Comparison of ENCODE assay signal across 24 cellular contexts in genomic region chr2:224569654-224570053, GRCh38. TPM values are rescaled to one million over a fixed set of nuclear protein-coding genes. Genes with fewer than 3 reads are reported as not detected.
DNase-seq lines count a peak whose midpoint lies in the region; ATAC-seq, FAIRE-seq and TF ChIP-seq lines count a peak whose summit lies in the region.
"Had no signal": no experiment of that assay in that cellular context is flagged by ENCODE, and none has a peak within 500 bp of the region (broad histone marks: within the 10 kb centered on the region; RNA-seq: fewer than 3 reads in every experiment).

No MANE protein-coding gene starts in this region.

- no peak overlapping the region for H2BK5ac ChIP-seq in IMR-90 (ENCODE audit: low read depth, low read length, poor library complexity, severe bottlenecking)

- TF ChIP-seq RAD21 in A549 (conservative IDR thresholded peaks at IDR 0.05 in 1 of 2, IDR thresholded peaks at IDR 0.05 in 1 of 2) (no peak), IMR-90 (IDR thresholded peaks at IDR 0.05; ENCODE audit: low read length) (no peak)

- H3K9me3 ChIP-seq in A549 (peaks cover 17% of the 10 kb centered on the region), IMR-90 (ENCODE audit: control insufficient read depth, insufficient read depth, low read length) (peaks cover 2% of the 10 kb centered on the region; the same call in 1 of the 2 replicates), neural progenitor cell (ENCODE audit: low read depth) (no peaks in the 10 kb centered on the region)
- H3K9me3 ChIP-seq: right lobe of liver, transverse colon had no signal

- H4K20me1 ChIP-seq in IMR-90 (ENCODE audit: insufficient read depth, low read length) (peaks cover 93% of the 10 kb centered on the region), neural progenitor cell (ENCODE audit: low read depth) (peaks cover 85% of the 10 kb centered on the region)

- H3K9ac ChIP-seq in IMR-90 (ENCODE audit: low read depth, low read length) (no peak overlapping the region), neural progenitor cell (no peak overlapping the region)

- H2AFZ ChIP-seq in IMR-90 (replicated peaks; ENCODE audit: low read length, poor library complexity) (no peak overlapping the region), neural progenitor cell (replicated peaks) (no peak overlapping the region)

- H3K18ac ChIP-seq in IMR-90 (ENCODE audit: low read depth, low read length), result no peak overlapping the region

- H3K27me3 Mint-ChIP-seq in neural progenitor cell (ENCODE audit: insufficient read depth, low read depth), result no peaks in the 10 kb centered on the region
- H3K27me3 Mint-ChIP-seq: activated CD4-positive, alpha-beta T cell treated with anti-CD3 and anti-CD28 coated beads for 36 hours; B cell; naive thymus-derived CD4-positive, alpha-beta T cell; T-helper 17 cell had no signal

- H3K27ac Mint-ChIP-seq in neural progenitor cell, result no peak overlapping the region
- H3K27ac Mint-ChIP-seq: T-helper 17 cell had no signal

- TF ChIP-seq POLR2A in A549 (IDR thresholded peaks at IDR 0.05; ENCODE audit: low read length) (no peak), IMR-90 (IDR thresholded peaks at IDR 0.05; ENCODE audit: low read depth, low read length) (no peak)

- H3K79me1 ChIP-seq in IMR-90 (ENCODE audit: low read depth in 1 of 2, low read length in 2 of 2), result peaks cover 12 to 63% of the 10 kb centered on the region in 2 experiments; a peak in 3 of 4 replicates

- peaks cover 71% of the 10 kb centered on the region for H3K36me3 Mint-ChIP-seq in neural progenitor cell

- H3K9me3 Mint-ChIP-seq in neural progenitor cell, result peaks cover 65% of the 10 kb centered on the region

- no peak overlapping the region for H3K4me3 ChIP-seq in A549
- no peak overlapping the region for H3K4me3 ChIP-seq in IMR-90 (ENCODE audit: insufficient read depth, low read depth, low read length)
- H3K4me3 ChIP-seq in neural progenitor cell, result no peak overlapping the region
- H3K4me3 ChIP-seq: right lobe of liver, transverse colon had no signal

- TF ChIP-seq EP300 in A549 (IDR thresholded peaks at IDR 0.05), result no peak

- H2BK15ac ChIP-seq in IMR-90 (ENCODE audit: low read depth, low read length), result no peak overlapping the region

- H2AK5ac ChIP-seq in IMR-90 (ENCODE audit: low read depth, low read length), result no peak overlapping the region

- CTCF ChIA-PET in A549 (lab: Yijun Ruan, JAX), result interaction anchor here (0.9 to 1.2 kb wide), 2 partner anchors 10 to 20 kb away, joined by 3 to 4 read pairs; no protein-coding TSS in a partner anchor
- CTCF ChIA-PET in IMR-90 (lab: Yijun Ruan, JAX), result interaction anchor here (0.9 to 1.3 kb wide), 2 partner anchors 8 to 49 kb away, joined by 3 to 5 read pairs; no protein-coding TSS in a partner anchor

- no peak overlapping the region for H3K23ac ChIP-seq in IMR-90 (ENCODE audit: low read depth, low read length)

- peak overlapping the region; percentile 58 for H3K4me2 ChIP-seq in A549
- no peak overlapping the region for H3K4me2 ChIP-seq in IMR-90 (ENCODE audit: low read depth, low read length)
- peak overlapping the region; percentile 16 for H3K4me2 ChIP-seq in neural progenitor cell

- POLR2A ChIA-PET in A549 (lab: Yijun Ruan, JAX) (interaction anchor here (3.2 kb wide), 1 partner anchor 16 kb away, joined by 12 read pairs; the partner anchor contains the start of gene CUL3), IMR-90 (lab: Charles Lee; ENCODE audit: unreplicated experiment) (no interaction called here)

- no peaks in the 10 kb centered on the region for H3F3A ChIP-seq in neural progenitor cell (ENCODE audit: low read depth)

- dilution Hi-C loops in IMR-90 (cut with HindIII; ENCODE audit: low sequenced_read_pairs, unreplicated experiment), result no loop called here

- H3K27ac ChIP-seq in A549 (no peak overlapping the region; a peak in 1 of 6 replicates), IMR-90 (ENCODE audit: insufficient read depth, low read length) (no peak overlapping the region), neural progenitor cell (no peak overlapping the region)
- H3K27ac ChIP-seq: right lobe of liver, transverse colon had no signal

- peaks cover 56% of the 10 kb centered on the region for H3K4me1 ChIP-seq in A549
- peaks cover 7% of the 10 kb centered on the region for H3K4me1 ChIP-seq in IMR-90 (ENCODE audit: control insufficient read depth, insufficient read depth, low read length)
- peaks cover 39% of the 10 kb centered on the region for H3K4me1 ChIP-seq in neural progenitor cell

- H3K4me3 Mint-ChIP-seq in neural progenitor cell, result no peak overlapping the region
- H3K4me3 Mint-ChIP-seq: activated T-helper 1 cell treated with anti-CD3 and anti-CD28 coated beads, Interleukin-12 subunit alpha, Interleukin-12 subunit beta, Interleukin-2, Interleukin-4 antibody, amounts not matched to agents 30 ng/mL and 10 ng/mL and 1 ng/mL, durations not matched to agents 14 hours and 24 hours and 36 hours had no signal

- ATAC-seq in A549, result no peak
- no peak for ATAC-seq in IMR-90 (ENCODE audit: low read depth)
- ATAC-seq: left lobe of liver; naive thymus-derived CD4-positive, alpha-beta T cell; T-helper 17 cell had no signal

- no peak overlapping the region for H2BK120ac ChIP-seq in IMR-90 (ENCODE audit: low read depth, low read length)

- H3K79me2 ChIP-seq in neural progenitor cell (ENCODE audit: low read depth), result peaks cover 100% of the 10 kb centered on the region

- no peak overlapping the region for H4K91ac ChIP-seq in IMR-90 (ENCODE audit: insufficient read depth, low read depth, low read length)

- intact Hi-C loops in IMR-90 (cut with micrococcal nuclease), result loop anchor here (10.0 kb wide), 1 partner anchor 55 kb away; no protein-coding TSS in a partner anchor

- no peak overlapping the region for H3K4ac ChIP-seq in IMR-90 (ENCODE audit: low read depth, low read length)

- peaks cover 3% of the 10 kb centered on the region for H3K9me1 ChIP-seq in IMR-90 (ENCODE audit: insufficient read depth, low read length)

- no peak overlapping the region for H3K56ac ChIP-seq in IMR-90 (ENCODE audit: extremely low read depth, insufficient read depth, low read length)

- no TSS peak for BruUV-seq in IMR-90 (replicated peaks; lab: Mats Ljungman, UMichigan)

- H3K14ac ChIP-seq in IMR-90 (replicated peaks; ENCODE audit: low read depth, low read length), result no peak overlapping the region

- no peak for DNase-seq in A549 (ENCODE audit: low read depth in 1 of 2, low spot score in 1 of 2)
- no peak for DNase-seq in IMR-90
- peak; percentile 23 for DNase-seq in dedifferentiated amniotic fluid mesenchymal stem cell (ENCODE audit: extremely low spot score)
- no peak for DNase-seq in neural progenitor cell (ENCODE audit: low spot score)
- DNase-seq in activated CD8-positive, alpha-beta memory T cell treated with anti-CD3 and anti-CD28 coated beads, Interleukin-2, amount 50 U/mL, for 4 hours, result no peak
- no peak for DNase-seq in NCI-H1930 (lab: John Stamatoyannopoulos, UW)
- no peak for DNase-seq in activated CD4-positive, alpha-beta T cell treated with anti-CD3 and anti-CD28 coated beads, Interleukin-2, amount 50 U/mL, for 48 hours
- DNase-seq in GM19239 (ENCODE audit: insufficient read length, low spot score), result no peak
- DNase-seq: activated CD4-positive, alpha-beta T cell treated with anti-CD3 and anti-CD28 coated beads for 36 hours; activated naive CD4-positive, alpha-beta T cell treated with anti-CD3 and anti-CD28 coated beads, Interleukin-2, amount 50 U/mL, for 16 hours; DMS79; dorsolateral prefrontal cortex; Kasumi-1; mesendoderm; naive thymus-derived CD4-positive, alpha-beta T cell; right lobe of liver; RPMI8226; stimulated activated CD8-positive, alpha-beta memory T cell treated with anti-CD3 and anti-CD28 coated beads, Interleukin-4, amount 100 ng/mL, for 48 hours; T-helper 17 cell; transverse colon had no signal

- H3K36me3 ChIP-seq in IMR-90 (ENCODE audit: control insufficient read depth, insufficient read depth, low read length) (peaks cover 8% of the 10 kb centered on the region), neural progenitor cell (no peaks in the 10 kb centered on the region)
- H3K36me3 ChIP-seq: right lobe of liver had no signal

- FAIRE-seq in A549 (lab: Jason Lieb, UNC), result no peak
- no peak for FAIRE-seq in GM19239 (lab: Jason Lieb, UNC)
- FAIRE-seq: H54 had no signal

- H2AK9ac ChIP-seq in IMR-90 (replicated peaks; ENCODE audit: low read depth, low read length, poor library complexity), result no peak overlapping the region

- H3K27me3 ChIP-seq in IMR-90 (ENCODE audit: control insufficient read depth, insufficient read depth, low read length) (no peaks in the 10 kb centered on the region), neural progenitor cell (no peaks in the 10 kb centered on the region)
- H3K27me3 ChIP-seq: dorsolateral prefrontal cortex, right lobe of liver, transverse colon had no signal

- no peak overlapping the region for H4K5ac ChIP-seq in IMR-90 (ENCODE audit: low read depth, low read length)

- H4K8ac ChIP-seq in IMR-90 (ENCODE audit: low read depth in 2 of 2, low read length in 2 of 2), result no peak overlapping the region

- in situ Hi-C loops in IMR-90 (cut with MboI; ENCODE audit: low sequenced_read_pairs), result loop anchor here (25.0 kb wide), 1 partner anchor 982 kb away; no protein-coding TSS in a partner anchor

- H2BK20ac ChIP-seq in IMR-90 (ENCODE audit: low read depth, low read length), result no peak overlapping the region

- TF ChIP-seq CTCF in A549 (IDR thresholded peaks at IDR 0.05) (no peak), IMR-90 (conservative IDR thresholded peaks at IDR 0.05; ENCODE audit: low read depth, low read length) (no peak), neural progenitor cell (IDR thresholded peaks at IDR 0.05) (no peak)

- H3K4me1 Mint-ChIP-seq in neural progenitor cell, result peaks cover 3% of the 10 kb centered on the region

TF ChIP-seq in A549, 52 proteins besides CTCF, POLR2A, EP300 and RAD21 (continues in another document):
- TF ChIP-seq SREBF2 (IDR thresholded peaks at IDR 0.05) (no peak), RNF2 (IDR thresholded peaks at IDR 0.05; ENCODE audit: borderline replicate concordance, low read depth) (no peak)

TF ChIP-seq in IMR-90, 13 proteins besides CTCF, POLR2A, EP300 and RAD21:
- TF ChIP-seq FOS (IDR thresholded peaks at IDR 0.05; ENCODE audit: low read depth, low read length) (no peak), MAZ (IDR thresholded peaks at IDR 0.05; ENCODE audit: borderline replicate concordance, low read depth, low read length) (no peak), NFE2L2 (IDR thresholded peaks at IDR 0.05; ENCODE audit: low read depth, low read length) (peak; percentile 65)

RNA-seq across cellular contexts. Expression of gene CUL3, which starts 15.5 kb away (rescaled TPM):
- polyA plus RNA-seq in A549 (2011; rRNA removed) (73.9 and 79.3 TPM in 2 replicates), A549 (2017; fragmentation: RNase III; extraction: RNeasy Plus Mini Kit Qiagen cat#74134 plus additional on column Dnase treatment) (68.9 to 78.9 TPM (median 70.5 TPM) in 3 replicates), IMR-90 (2012; rRNA removed) (26.8 and 33.7 TPM in 2 replicates)
- 21.5 and 23.9 TPM in 2 replicates for polyA plus RNA-seq in A549 (2012; cell fraction: cytosol; rRNA removed)
- 14.5 and 22.0 TPM in 2 replicates for polyA plus RNA-seq in A549 (2012; cell fraction: nucleus; rRNA removed)
- 67.6 and 70.0 TPM in 2 replicates for polyA minus RNA-seq in A549 (2011; rRNA and poly(A)+ RNA removed)
- total RNA-seq in IMR-90 (2012; rRNA removed) (45.7 and 78.3 TPM in 2 replicates), neural progenitor cell (ENCODE audit: low replicate concordance) (82.2 and 196 TPM in 2 replicates)
- 3.9 and 4.4 TPM in 2 replicates for polyA plus RNA-seq in IMR-90 (2012; cell fraction: cytosol; rRNA removed)
- polyA plus RNA-seq in IMR-90 (2012; cell fraction: nucleus; rRNA removed; ENCODE audit: low replicate concordance), result 4.2 and 37.6 TPM in 2 replicates
